In the genomic region with DNA sequence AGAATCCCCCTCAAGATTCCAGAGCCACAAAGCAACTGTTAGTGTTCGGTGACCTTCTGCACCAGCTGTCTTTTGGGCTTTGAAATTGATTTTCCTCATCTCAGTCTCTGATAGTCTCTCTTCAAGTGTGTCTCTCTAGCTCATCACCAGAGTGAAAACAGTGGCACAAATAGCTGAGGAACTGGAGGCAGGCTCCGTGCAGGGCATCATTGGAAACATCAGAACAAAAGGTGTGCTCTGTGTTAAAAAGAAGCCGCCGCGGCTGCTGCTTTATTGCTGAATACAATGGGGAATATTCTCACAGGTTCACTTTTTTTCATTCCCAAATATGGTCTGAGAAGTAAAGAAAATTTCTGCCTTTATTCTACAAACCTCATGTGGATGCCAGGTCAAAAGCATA, we compare ENCODE assay signal across 29 cellular contexts.
DNase-seq lines count a peak whose midpoint lies in the region; ATAC-seq, FAIRE-seq and TF ChIP-seq lines count a peak whose summit lies in the region.
"Had no signal": no experiment of that assay in that cellular context is flagged by ENCODE, and none has a peak within 500 bp of the region (broad histone marks: within the 10 kb centered on the region; RNA-seq: fewer than 3 reads in every experiment).

No MANE protein-coding gene starts in this region.

- H3K4me1 ChIP-seq in HepG2 (ENCODE audit: insufficient read depth, low read length) (peaks cover 22% of the 10 kb centered on the region), right lobe of liver (no peaks in the 10 kb centered on the region), neural progenitor cell (peaks cover 6% of the 10 kb centered on the region), testis (no peaks in the 10 kb centered on the region)
- H3K4me1 ChIP-seq: SJCRH30 had no signal

- POLR2A ChIA-PET in HepG2 (lab: Yijun Ruan, JAX): no interaction called here

- H3K36me3 ChIP-seq in HepG2 (replicated peaks in 1 of 2; ENCODE audit: control insufficient read depth in 1 of 2, insufficient read depth in 2 of 2, low read length in 2 of 2): no peaks in the 10 kb centered on the region
- H3K36me3 ChIP-seq in right lobe of liver: no peaks in the 10 kb centered on the region
- H3K36me3 ChIP-seq in neural progenitor cell: peaks cover 5% of the 10 kb centered on the region
- no peaks in the 10 kb centered on the region for H3K36me3 ChIP-seq in testis (ENCODE audit: low read depth, missing control alignments)
- H3K36me3 ChIP-seq: BE2C, SJCRH30 had no signal

- H3K27me3 Mint-ChIP-seq in glutamatergic neuron (ENCODE audit: unreplicated experiment): peaks cover 2% of the 10 kb centered on the region
- peaks cover 2% of the 10 kb centered on the region for H3K27me3 Mint-ChIP-seq in neural progenitor cell (ENCODE audit: insufficient read depth, low read depth)

- TF ChIP-seq RAD21 in HepG2 (CRISPR knock-in tag; IDR thresholded peaks at IDR 0.05): no peak

- H3K4me3 Mint-ChIP-seq in glutamatergic neuron (ENCODE audit: unreplicated experiment) (peak overlapping the region; percentile 41), neural progenitor cell (no peak overlapping the region)
- H3K4me3 Mint-ChIP-seq: CD14-positive monocyte; CD8-positive, alpha-beta memory T cell had no signal

- H4K20me1 ChIP-seq in HepG2 (ENCODE audit: insufficient read depth, low read length) (no peaks in the 10 kb centered on the region), neural progenitor cell (ENCODE audit: low read depth) (no peaks in the 10 kb centered on the region)

- H3F3A ChIP-seq in neural progenitor cell (ENCODE audit: low read depth): peaks cover 9% of the 10 kb centered on the region

- no peaks in the 10 kb centered on the region for H3K36me3 Mint-ChIP-seq in glutamatergic neuron (ENCODE audit: unreplicated experiment)
- H3K36me3 Mint-ChIP-seq in neural progenitor cell: peaks cover 24% of the 10 kb centered on the region
- H3K36me3 Mint-ChIP-seq: CD14-positive monocyte; CD8-positive, alpha-beta memory T cell had no signal

- TF ChIP-seq POLR2A in HepG2 (IDR thresholded peaks at IDR 0.05; ENCODE audit: insufficient read depth in 1 of 2, low read depth in 2 of 2, low read length in 2 of 2) (no peak), right lobe of liver (IDR thresholded peaks at IDR 0.05) (no peak), testis (IDR thresholded peaks at IDR 0.05) (no peak)

- no peak for TF ChIP-seq CTCF in HepG2 (CRISPR knock-in tag; IDR thresholded peaks at IDR 0.05)
- TF ChIP-seq CTCF in right lobe of liver (IDR thresholded peaks at IDR 0.05): no peak
- TF ChIP-seq CTCF in glutamatergic neuron (IDR thresholded peaks at IDR 0.05; ENCODE audit: partially characterized antibody, unreplicated experiment): no peak
- TF ChIP-seq CTCF in neural progenitor cell (IDR thresholded peaks at IDR 0.05): no peak
- TF ChIP-seq CTCF in testis (IDR thresholded peaks at IDR 0.05): no peak

- H3K27ac ChIP-seq in HepG2 (ENCODE audit: extremely low read length, insufficient read depth, low read length): no peak overlapping the region
- no peak overlapping the region for H3K27ac ChIP-seq in right lobe of liver
- no peak overlapping the region for H3K27ac ChIP-seq in neural progenitor cell
- no peak overlapping the region for H3K27ac ChIP-seq in testis
- H3K27ac ChIP-seq: 22Rv1, SJCRH30 had no signal

- H3K9me3 ChIP-seq in HepG2 (ENCODE audit: low read length) (no peaks in the 10 kb centered on the region), right lobe of liver (no peaks in the 10 kb centered on the region), neural progenitor cell (ENCODE audit: low read depth) (no peaks in the 10 kb centered on the region), testis (no peaks in the 10 kb centered on the region)
- H3K9me3 ChIP-seq: BE2C, SJCRH30 had no signal

- H3K9me3 Mint-ChIP-seq in glutamatergic neuron (ENCODE audit: unreplicated experiment) (peaks cover 8% of the 10 kb centered on the region), neural progenitor cell (no peaks in the 10 kb centered on the region)

- TF ChIP-seq EP300 in HepG2 (IDR thresholded peaks at IDR 0.05; ENCODE audit: low read depth in 2 of 2, low read length in 2 of 2) (no peak), HepG2 (CRISPR knock-in tag; IDR thresholded peaks at IDR 0.05; ENCODE audit: borderline replicate concordance) (no peak)

- H3K4me1 Mint-ChIP-seq in glutamatergic neuron (ENCODE audit: low read depth, unreplicated experiment): peaks cover 22% of the 10 kb centered on the region
- H3K4me1 Mint-ChIP-seq in neural progenitor cell: peaks cover 12% of the 10 kb centered on the region
- H3K4me1 Mint-ChIP-seq: CD14-positive monocyte; CD8-positive, alpha-beta memory T cell had no signal

- no peak overlapping the region for H2AFZ ChIP-seq in HepG2 (ENCODE audit: low read length)
- H2AFZ ChIP-seq in neural progenitor cell (replicated peaks): no peak overlapping the region

- peak overlapping the region; percentile 91 for H3K27ac Mint-ChIP-seq in glutamatergic neuron (ENCODE audit: unreplicated experiment)
- peak overlapping the region; percentile 42 for H3K27ac Mint-ChIP-seq in neural progenitor cell
- H3K27ac Mint-ChIP-seq: CD14-positive monocyte; CD8-positive, alpha-beta memory T cell had no signal

- H3K27me3 ChIP-seq in HepG2 (ENCODE audit: control insufficient read depth in 1 of 2, insufficient read depth in 2 of 2, low read length in 2 of 2) (no peaks in the 10 kb centered on the region), right lobe of liver (no peaks in the 10 kb centered on the region), neural progenitor cell (no peaks in the 10 kb centered on the region), testis (no peaks in the 10 kb centered on the region)
- H3K27me3 ChIP-seq: BE2C, SJCRH30 had no signal

- no TSS peak for BruUV-seq in HepG2 (replicated peaks; lab: Mats Ljungman, UMichigan)

- H3K4me2 ChIP-seq in HepG2 (ENCODE audit: low read depth, low read length): peak overlapping the region; percentile 35
- H3K4me2 ChIP-seq in neural progenitor cell: no peak overlapping the region

- H3K79me2 ChIP-seq in HepG2 (ENCODE audit: insufficient read depth, low read length) (no peaks in the 10 kb centered on the region), neural progenitor cell (ENCODE audit: low read depth) (no peaks in the 10 kb centered on the region)

- intact Hi-C loops in HepG2 (cut with micrococcal nuclease; ENCODE audit: unreplicated experiment) (no loop called here), right lobe of liver (cut with DNase I) (no loop called here), testis (cut with DNase I; ENCODE audit: low total_unique reads) (no loop called here)

- 65% methylated on average over 5 of the region's 5 CpGs for WGBS in HepG2 (ENCODE audit: low lambda C conversion rate)
- 82% methylated on average over 5 of the region's 5 CpGs for whole genome bisulfite sequencing in right lobe of liver (ENCODE audit: insufficient coverage, low coverage, low lambda C conversion rate, missing lambda C conversion rate)
- 59 to 82% methylated on average over 5 of the region's 5 CpGs for WGBS in testis, 2 donors

- DNase-seq in HepG2 (ENCODE audit: low spot score) (no peak), right lobe of liver (no peak), glutamatergic neuron (no peak), neural progenitor cell (ENCODE audit: low spot score) (no peak), T1000 (lab: John Stamatoyannopoulos, UW) (no peak), testis (no peak), NCI-H1930 (lab: John Stamatoyannopoulos, UW) (no peak), DMS79 (lab: John Stamatoyannopoulos, UW) (no peak)
- DNase-seq: ACHN; BE2C; CD8-positive, alpha-beta memory T cell; DMS 273 treated with DMSO at 0.1 percent for 48 hours; DND-41; Karpas-422; NCI-H1092 treated with DMSO at 0.1 percent for 48 hours; NCI-H1436; NCI-H187; NCI-H2107; NCI-H446 treated with DMSO at 0.1 percent for 48 hours; NCI-H526; NCI-H82; NK-92 treated with Interleukin-12 subunit alpha and Interleukin-12 subunit beta, amount 100 ng/mL, for 24 hours; PC-3; SJCRH30 had no signal

- H3K4me3 ChIP-seq in HepG2 (replicated peaks in 1 of 3; ENCODE audit: insufficient read depth in 1 of 3, low read depth in 2 of 3, low read length in 3 of 3): no peak overlapping the region
- no peak overlapping the region for H3K4me3 ChIP-seq in right lobe of liver
- H3K4me3 ChIP-seq in neural progenitor cell: no peak overlapping the region
- H3K4me3 ChIP-seq in testis: no peak overlapping the region
- H3K4me3 ChIP-seq: SJCRH30 had no signal

- in situ Hi-C loops in HepG2 (cut with HindIII; ENCODE audit: extremely low pct_ligation_motif_present, low pct_unique_long_range_greater_than_20kb): no loop called here

- H3K9ac ChIP-seq in HepG2 (ENCODE audit: insufficient read depth, low read depth, low read length): no peak overlapping the region
- H3K9ac ChIP-seq in neural progenitor cell: no peak overlapping the region

- CTCF ChIA-PET in HepG2 (lab: Yijun Ruan, JAX; ENCODE audit: low intra/inter-chr PET ratio, low total read pairs): no interaction called here

- ATAC-seq in HepG2 (peak; percentile 51), right lobe of liver (no peak)
- ATAC-seq: PC-3, Right ventricle myocardium inferior had no signal

- FAIRE-seq in HepG2 (lab: Jason Lieb, UNC): no peak
- FAIRE-seq: GM12892, H54 had no signal

TF ChIP-seq in HepG2, 621 proteins besides CTCF, POLR2A, EP300 and RAD21 (continues in another document):
- 0 out of 2 replicates have a peak, but pooled peaks have one; percentile 29 for TF ChIP-seq SRF (IDR thresholded peaks at IDR 0.05; ENCODE audit: low read depth, low read length)
- TF ChIP-seq RARG (CRISPR knock-in tag; IDR thresholded peaks at IDR 0.05; ENCODE audit: low read depth): no peak
- TF ChIP-seq ZMYM2 (CRISPR knock-in tag; IDR thresholded peaks at IDR 0.05): no peak
- no peak for TF ChIP-seq ZNF382 (CRISPR knock-in tag; IDR thresholded peaks at IDR 0.05; ENCODE audit: borderline replicate concordance)
- no peak for TF ChIP-seq SMAD3 (CRISPR knock-in tag; IDR thresholded peaks at IDR 0.05)
